Comparison of ENCODE assay signal across 21 cellular contexts in the genomic region with DNA sequence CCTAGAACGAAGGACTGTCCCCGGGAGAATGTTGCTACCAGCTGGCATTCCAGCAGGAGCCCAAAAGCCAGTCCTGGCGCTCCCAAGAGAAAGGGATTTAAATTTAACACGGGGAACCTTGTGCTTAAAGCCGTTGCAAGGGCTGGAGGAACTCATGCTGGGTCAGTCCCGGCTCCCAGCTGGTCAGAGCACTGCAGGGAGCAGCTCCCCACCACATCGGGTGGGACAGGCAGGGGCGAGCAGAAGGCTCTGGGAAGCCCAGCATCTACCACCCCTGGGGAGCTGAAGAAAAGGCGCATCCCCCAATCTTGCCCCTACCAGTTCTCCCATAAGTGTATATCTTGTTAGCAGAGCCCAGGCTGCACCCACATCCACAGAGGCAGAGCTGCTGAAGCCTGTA. TPM values are rescaled to one million over a fixed set of nuclear protein-coding genes. Genes with fewer than 3 reads are reported as not detected.
A peak's percentile ranks its signal among the peaks of the same experiment; 100 is the strongest.
DNase-seq lines count a peak whose midpoint lies in the region; TF ChIP-seq lines count a peak whose summit lies in the region.
"Had no signal": no experiment of that assay in that cellular context is flagged by ENCODE, and none has a peak within 500 bp of the region (broad histone marks: within the 10 kb centered on the region; RNA-seq: fewer than 3 reads in every experiment).

No MANE protein-coding gene starts in this region.

- DNase-seq in NCI-H82 (lab: John Stamatoyannopoulos, UW) (peak; percentile 42), NCI-H82 treated with DMSO at 0.1 percent for 48 hours (lab: John Stamatoyannopoulos, UW; ENCODE audit: unreplicated experiment) (no peak), dorsolateral prefrontal cortex (no peak), neuronal stem cell (ENCODE audit: low spot score) (no peak), NCI-H2171 (lab: John Stamatoyannopoulos, UW) (no peak), T-helper 1 cell (no peak), GM13976 (ENCODE audit: low spot score) (no peak)
- DNase-seq: 8988T, AML-193, DMS79 treated with DMSO at 0.1 percent for 48 hours, KG1, NCI-H1105, NCI-H146, NCI-H2029, NCI-H226, NCI-H510A treated with DMSO at 0.1 percent for 48 hours, NCI-H748 treated with DMSO at 0.1 percent for 48 hours, Peyer's patch, SJCRH30 had no signal

- no peak overlapping the region for H2BK120ac ChIP-seq in neuronal stem cell (ENCODE audit: low read depth, low read length)

- H3K4me1 ChIP-seq in neuronal stem cell (ENCODE audit: control insufficient read depth in 2 of 2, insufficient read depth in 1 of 2, low read depth in 1 of 2, low read length in 2 of 2) = peaks cover 0 to 5% of the 10 kb centered on the region in 2 donors
- H3K4me1 ChIP-seq: Peyer's patch, SJCRH30 had no signal

- H2AFZ ChIP-seq in neuronal stem cell (ENCODE audit: low read length) = no peak overlapping the region

- H2AK5ac ChIP-seq in neuronal stem cell (ENCODE audit: low read depth, low read length) = peak overlapping the region; percentile 86

- H3K4me3 ChIP-seq in dorsolateral prefrontal cortex (no peak overlapping the region), neuronal stem cell (ENCODE audit: low read length in 2 of 2) (no peak overlapping the region)
- H3K4me3 ChIP-seq: GM12878, Peyer's patch, SJCRH30 had no signal

- H3K23ac ChIP-seq in neuronal stem cell (ENCODE audit: low read depth, low read length, poor library complexity) = no peak overlapping the region

- no peaks in the 10 kb centered on the region for H3K36me3 ChIP-seq in neuronal stem cell (replicated peaks in 1 of 2; ENCODE audit: control insufficient read depth in 2 of 2, insufficient read depth in 2 of 2, low read length in 2 of 2)
- H3K36me3 ChIP-seq: Peyer's patch, SJCRH30 had no signal

- intact Hi-C loops in dorsolateral prefrontal cortex (cut with DNase I) = no loop called here

- no peak overlapping the region for H3K4ac ChIP-seq in neuronal stem cell (ENCODE audit: low read length)

- no peak overlapping the region for H3K14ac ChIP-seq in neuronal stem cell (ENCODE audit: low read length)

- peak overlapping the region; percentile 71 for H3K18ac ChIP-seq in neuronal stem cell (ENCODE audit: low read length)

- no peak overlapping the region for H2BK5ac ChIP-seq in neuronal stem cell (ENCODE audit: low read length)

- no peak overlapping the region for H4K8ac ChIP-seq in neuronal stem cell (ENCODE audit: low read depth, low read length)

- in situ Hi-C loops in GM13976 (cut with MboI; ENCODE audit: low sequenced_read_pairs, unreplicated experiment) = no loop called here

- TF ChIP-seq CTCF in dorsolateral prefrontal cortex (IDR thresholded peaks at IDR 0.05 in 54 of 56, conservative IDR thresholded peaks at IDR 0.05 in 2 of 56; ENCODE audit: low read depth in 1 of 56, partially characterized antibody in 56 of 56) (no peak), GM13976 (IDR thresholded peaks at IDR 0.05; ENCODE audit: borderline replicate concordance, control extremely low read depth, extremely low read depth, insufficient read depth, missing control alignments) (no peak)

- peaks cover 0 to 3% of the 10 kb centered on the region in 2 donors for H3K9me3 ChIP-seq in neuronal stem cell (replicated peaks in 1 of 2; ENCODE audit: control insufficient read depth in 2 of 2, insufficient read depth in 1 of 2, low read depth in 1 of 2, low read length in 2 of 2)
- H3K9me3 ChIP-seq: Peyer's patch had no signal

- WGBS in neuronal stem cell (ENCODE audit: extremely low coverage in 2 of 2, insufficient read length in 2 of 2, insufficient replicate concordance in 1 of 2), 2 donors = no CpG with 5 or more reads among the region's 9 CpGs

- no peak overlapping the region for H3K9ac ChIP-seq in neuronal stem cell (ENCODE audit: low read depth, low read length, poor library complexity)

- H2BK12ac ChIP-seq in neuronal stem cell (ENCODE audit: low read length) = no peak overlapping the region

- no peak overlapping the region for H2BK15ac ChIP-seq in neuronal stem cell (ENCODE audit: low read length)

- no peaks in the 10 kb centered on the region for H3K79me1 ChIP-seq in neuronal stem cell (ENCODE audit: low read depth, low read length)

- H3K27me3 ChIP-seq in dorsolateral prefrontal cortex (no peaks in the 10 kb centered on the region), neuronal stem cell (ENCODE audit: control insufficient read depth in 3 of 3, insufficient read depth in 3 of 3, low read depth in 1 of 3, low read length in 3 of 3) (peaks cover 0 to 30% (median 0%) of the 10 kb centered on the region in 3 experiments)
- H3K27me3 ChIP-seq: Peyer's patch had no signal

- no peak overlapping the region for H3K4me2 ChIP-seq in neuronal stem cell (ENCODE audit: insufficient read depth, low read length, poor library complexity, severe bottlenecking)

- no peak overlapping the region for H4K91ac ChIP-seq in neuronal stem cell (ENCODE audit: low read depth, low read length, poor library complexity)

- H3K27ac ChIP-seq in dorsolateral prefrontal cortex (peak overlapping the region in 31 of 59 donors; percentile 11 to 86 (median 74)), neuronal stem cell (replicated peaks; ENCODE audit: low read length) (no peak overlapping the region)
- H3K27ac ChIP-seq: Peyer's patch, SJCRH30 had no signal

RNA-seq across cellular contexts. Expression of a gene that starts 15.7 kb away (rescaled TPM):
- 1 to 10 TPM in 90 of 120 experiments, under 1 TPM in 30; 0.28 to 3.7 (median 1.4) TPM for total RNA-seq in dorsolateral prefrontal cortex
- not detected for polyA plus RNA-seq in neuronal stem cell (2013, experiment 1 of 2)
- polyA plus RNA-seq in neuronal stem cell (2013, experiment 2 of 2) = not detected
- total RNA-seq: GM12878, HT1080, SJCRH30 had no signal
- polyA plus RNA-seq: GM12878 had no signal

RNA-seq across cellular contexts. Expression of a gene that starts 16.0 kb away (rescaled TPM):
- 10 to 100 TPM; 26.2 to 99.8 (median 65.5) TPM for total RNA-seq in dorsolateral prefrontal cortex
- polyA plus RNA-seq in neuronal stem cell (2013, experiment 1 of 2) = 0.15 TPM
- 0.12 TPM for polyA plus RNA-seq in neuronal stem cell (2013, experiment 2 of 2)
- total RNA-seq: SJCRH30 had no signal

RNA-seq across cellular contexts. Expression of a gene that starts 34.5 kb away (rescaled TPM):
- 10 to 100 TPM; 40.7 to 76.3 (median 56.4) TPM for total RNA-seq in dorsolateral prefrontal cortex
- polyA plus RNA-seq in neuronal stem cell (2013, experiment 1 of 2) = 46.7 TPM
- polyA plus RNA-seq in neuronal stem cell (2013, experiment 2 of 2) = 48.5 TPM
